21 cellular contexts compared by ENCODE assay signal in genomic region chr5:161400583-161400982, GRCh38.
DNase-seq lines count a peak whose midpoint lies in the region; ATAC-seq and TF ChIP-seq lines count a peak whose summit lies in the region.
"Had no signal": no experiment of that assay in that cellular context is flagged by ENCODE, and none has a peak within 500 bp of the region (broad histone marks: within the 10 kb centered on the region; RNA-seq: fewer than 3 reads in every experiment).

No MANE protein-coding gene starts in this region.

- H3K4me3 ChIP-seq in epithelial cell of proximal tubule (ENCODE audit: low read depth, low read length), result no peak overlapping the region
- H3K4me3 ChIP-seq: GM23248, right lobe of liver, upper lobe of left lung had no signal

- DNase-seq in D341Med (ENCODE audit: low spot score), result peak; percentile 20
- peak; percentile 56 for DNase-seq in LHCN-M2 (ENCODE audit: low read depth)
- peak; percentile 68 to 95 for DNase-seq in NCI-H524 (lab: John Stamatoyannopoulos, UW)
- peak; percentile 6 for DNase-seq in epithelial cell of proximal tubule (ENCODE audit: low read depth)
- DNase-seq in T1000 (lab: John Stamatoyannopoulos, UW), result no peak
- DNase-seq in middle frontal gyrus (ENCODE audit: extremely low spot score, low spot score), result no peak
- DNase-seq in GM13977 (ENCODE audit: low spot score), result no peak
- DNase-seq: activated CD8-positive, alpha-beta T cell treated with anti-CD3 and anti-CD28 coated beads for 36 hours; activated naive CD4-positive, alpha-beta T cell; activated T-cell treated with anti-CD3 and anti-CD28 coated beads, Interleukin-2, amount 50 U/mL, for 1 hour; BE2C; dermis blood vessel endothelial cell; GM23248; head of caudate nucleus; mammary epithelial cell; NCI-H226; nucleus accumbens; right lobe of liver; upper lobe of left lung had no signal

- ATAC-seq in HG02885 (IDR thresholded peaks at IDR 0.05; ENCODE audit: poor library complexity, unreplicated experiment), result no peak
- ATAC-seq: activated CD8-positive, alpha-beta T cell treated with anti-CD3 and anti-CD28 coated beads for 36 hours; HepG2; right lobe of liver had no signal

- in situ Hi-C loops in GM13977 (cut with MboI; ENCODE audit: low pct_unique_long_range_greater_than_20kb, low sequenced_read_pairs, unreplicated experiment), result no loop called here

- TF ChIP-seq CTCF in epithelial cell of proximal tubule (conservative IDR thresholded peaks at IDR 0.05; ENCODE audit: low read depth, low read length) (no peak), GM13977 (IDR thresholded peaks at IDR 0.05; ENCODE audit: extremely low read depth, insufficient read depth, missing control alignments) (no peak)

Comparison
In these comparisons a context has a peak if more than half of its experiments do, and no peak if none do; other contexts are left out.
1. DNase-seq: peak in D341Med (single experiment), LHCN-M2 (single experiment), NCI-H524 (2 of 2) and epithelial cell of proximal tubule (single experiment); none in T1000 (single experiment), middle frontal gyrus (single experiment) and GM13977 (single experiment).